In genomic region chr3:45592830-45593707, GRCh38 we compare ENCODE assay signal across 8 cellular contexts. TPM values are rescaled to one million over a fixed set of nuclear protein-coding genes. Genes with fewer than 3 reads are reported as not detected.
DNase-seq lines count a peak whose midpoint lies in the region; ATAC-seq and TF ChIP-seq lines count a peak whose summit lies in the region.

No MANE protein-coding gene starts in this region.

- peak; percentile 84 for DNase-seq in GM04504 (ENCODE audit: low read depth)
- DNase-seq in LNCaP clone FGC (ENCODE audit: low read depth) = peak; percentile 75
- peak; percentile 89 for DNase-seq in SK-MEL-5 (ENCODE audit: low read depth, low spot score)
- DNase-seq in activated naive CD4-positive, alpha-beta T cell treated with anti-CD3 and anti-CD28 coated beads, Interleukin-2, amount 10 ng/mL, durations not matched to agents 7 days and 5 days = peak; percentile 80
- peak; percentile 45 for DNase-seq in germinal center (ENCODE audit: low spot score)
- peak; percentile 87 for DNase-seq in stromal cell of bone marrow (ENCODE audit: low read depth)

- peaks cover 16% of the 10 kb centered on the region for H3K36me3 Mint-ChIP-seq in activated naive CD4-positive, alpha-beta T cell treated with anti-CD3 and anti-CD28 coated beads, Interleukin-2, amount 10 ng/mL, durations not matched to agents 7 days and 5 days

- H3K4me1 Mint-ChIP-seq in activated naive CD4-positive, alpha-beta T cell treated with anti-CD3 and anti-CD28 coated beads, Interleukin-2, amount 10 ng/mL, durations not matched to agents 7 days and 5 days = peaks cover 52% of the 10 kb centered on the region

- peaks cover 8% of the 10 kb centered on the region for H3K4me1 ChIP-seq in neuron (ENCODE audit: insufficient read depth, low read length)

- H2AFZ ChIP-seq in neuron (ENCODE audit: low read depth, low read length) = peak overlapping the region; percentile 70

- CTCF ChIA-PET in activated naive CD4-positive, alpha-beta T cell treated with anti-CD3 and anti-CD28 coated beads, Interleukin-2, amount 10 ng/mL, durations not matched to agents 7 days and 5 days (lab: Charles Lee) = interaction anchor here (1.0 to 2.8 kb wide), 2 partner anchors 63 to 67 kb away, joined by 3 to 10 read pairs; no protein-coding TSS in a partner anchor

- no peaks in the 10 kb centered on the region for H3K36me3 ChIP-seq in neuron (ENCODE audit: insufficient read depth, low read length)

- peak overlapping the region; percentile 73 for H3K4me3 Mint-ChIP-seq in activated naive CD4-positive, alpha-beta T cell treated with anti-CD3 and anti-CD28 coated beads, Interleukin-2, amount 10 ng/mL, durations not matched to agents 7 days and 5 days

- H3K4me3 ChIP-seq in LNCaP clone FGC (ENCODE audit: low read depth, low read length) = peak overlapping the region; percentile 48
- H3K4me3 ChIP-seq in neuron (ENCODE audit: low read length) = peak overlapping the region; percentile 61

- H3K9me3 ChIP-seq in neuron (ENCODE audit: low read length) = peaks cover 5% of the 10 kb centered on the region

- H3K27ac Mint-ChIP-seq in activated naive CD4-positive, alpha-beta T cell treated with anti-CD3 and anti-CD28 coated beads, Interleukin-2, amount 10 ng/mL, durations not matched to agents 7 days and 5 days = peak overlapping the region; percentile 91

- ATAC-seq in GM18867 (IDR thresholded peaks at IDR 0.05; ENCODE audit: unreplicated experiment) = no peak

- H3K9me3 Mint-ChIP-seq in activated naive CD4-positive, alpha-beta T cell treated with anti-CD3 and anti-CD28 coated beads, Interleukin-2, amount 10 ng/mL, durations not matched to agents 7 days and 5 days = no peaks in the 10 kb centered on the region

- H3K27me3 ChIP-seq in neuron (ENCODE audit: insufficient read depth, low read length) = no peaks in the 10 kb centered on the region

- peaks cover 23% of the 10 kb centered on the region for H3K27me3 Mint-ChIP-seq in activated naive CD4-positive, alpha-beta T cell treated with anti-CD3 and anti-CD28 coated beads, Interleukin-2, amount 10 ng/mL, durations not matched to agents 7 days and 5 days

- in situ Hi-C loops in SK-MEL-5 (cut with HindIII; ENCODE audit: low pct_unique_long_range_greater_than_20kb, low sequenced_read_pairs) = no loop called here

- peak; percentile 81 for TF ChIP-seq CTCF in LNCaP clone FGC (IDR thresholded peaks at IDR 0.05; ENCODE audit: control insufficient read depth, extremely low read depth, insufficient read depth)

RNA-seq across cellular contexts. Expression of gene LIMD1, which starts 1.5 kb away (rescaled TPM):
- total RNA-seq in SK-MEL-5 (2014; rRNA removed; shearing (Covaris generic)) = 20.0 and 20.7 TPM in 2 replicates
- polyA plus RNA-seq in SK-MEL-5 (2015; cell fraction: cytosol; rRNA removed) = 27.5 and 34.8 TPM in 2 replicates
- polyA plus RNA-seq in SK-MEL-5 (2015; cell fraction: nucleus; rRNA removed) = 39.9 and 53.9 TPM in 2 replicates
